Comparison of ENCODE assay signal across 20 cellular contexts in genomic region chr15:61749169-61749568, GRCh38.
DNase-seq lines count a peak whose midpoint lies in the region; ATAC-seq and TF ChIP-seq lines count a peak whose summit lies in the region.
"Had no signal": no experiment of that assay in that cellular context is flagged by ENCODE, and none has a peak within 500 bp of the region (broad histone marks: within the 10 kb centered on the region; RNA-seq: fewer than 3 reads in every experiment).

No MANE protein-coding gene starts in this region.

- no peak for TF ChIP-seq RAD21 in SK-N-SH (IDR thresholded peaks at IDR 0.05; ENCODE audit: low read length)

- TF ChIP-seq CTCF in SK-N-SH (IDR thresholded peaks at IDR 0.05), result no peak
- no peak for TF ChIP-seq CTCF in RWPE2 (IDR thresholded peaks at IDR 0.05; ENCODE audit: poor library complexity, severe bottlenecking)

- no peak overlapping the region for H3K4me2 ChIP-seq in SK-N-SH

- H3K27me3 ChIP-seq in SK-N-SH (ENCODE audit: insufficient read depth) (0 out of 2 replicates have a peak, but pooled peaks cover 6% of the 10 kb centered on the region), RWPE2 (ENCODE audit: insufficient read depth, poor library complexity, severe bottlenecking) (no peaks in the 10 kb centered on the region)
- H3K27me3 ChIP-seq: ovary, sigmoid colon, tibial nerve had no signal

- no peak for TF ChIP-seq EP300 in SK-N-SH (IDR thresholded peaks at IDR 0.05; ENCODE audit: borderline replicate concordance in 1 of 2, low read depth in 1 of 2, low read length in 1 of 2)

- no peaks in the 10 kb centered on the region for H3K36me3 Mint-ChIP-seq in stimulated activated memory B cell treated with anti-CD40 and anti-IgM and Interleukin-4, amounts not matched to agents 10 μg/mL and 1 μg/mL and 100 μg/mL, for 72 hours
- H3K36me3 Mint-ChIP-seq: activated naive CD8-positive, alpha-beta T cell treated with anti-CD3 and anti-CD28 coated beads for 36 hours; naive thymus-derived CD4-positive, alpha-beta T cell had no signal

- H3K9ac ChIP-seq in SK-N-SH, result no peak overlapping the region

- no peaks in the 10 kb centered on the region for H3K9me3 ChIP-seq in SK-N-SH
- no peaks in the 10 kb centered on the region for H3K9me3 ChIP-seq in RWPE2 (ENCODE audit: severe bottlenecking)
- H3K9me3 ChIP-seq: ovary, sigmoid colon, tibial nerve had no signal

- POLR2A ChIA-PET in SK-N-SH (lab: Yijun Ruan, JAX), result no interaction called here

- no peaks in the 10 kb centered on the region for H3K36me3 ChIP-seq in SK-N-SH (replicated peaks in 1 of 2; ENCODE audit: control insufficient read depth in 1 of 2, insufficient read depth in 2 of 2, low read length in 1 of 2)
- no peaks in the 10 kb centered on the region for H3K36me3 ChIP-seq in RWPE2 (ENCODE audit: low read depth)
- H3K36me3 ChIP-seq: ovary, sigmoid colon, tibial nerve had no signal

- H4K20me1 ChIP-seq in SK-N-SH (ENCODE audit: insufficient read depth), result no peaks in the 10 kb centered on the region

- H3F3A ChIP-seq in SK-N-SH (replicated peaks; ENCODE audit: insufficient read depth), result no peaks in the 10 kb centered on the region

- H3K79me2 ChIP-seq in SK-N-SH (ENCODE audit: insufficient read depth), result no peaks in the 10 kb centered on the region

- peaks cover 14% of the 10 kb centered on the region for H3K27me3 Mint-ChIP-seq in stimulated activated memory B cell treated with anti-CD40 and anti-IgM and Interleukin-4, amounts not matched to agents 10 μg/mL and 1 μg/mL and 100 μg/mL, for 72 hours

- DNase-seq in SK-N-SH (no peak), RWPE2 (ENCODE audit: low spot score) (peak; percentile 91), fibroblast of the conjunctiva (ENCODE audit: low read depth) (peak; percentile 30), left cardiac atrium (no peak), posterior vena cava (ENCODE audit: low spot score) (no peak)
- DNase-seq: 8988T; activated CD4-positive, alpha-beta T cell treated with anti-CD3 and anti-CD28 coated beads for 1 hour; activated naive CD8-positive, alpha-beta T cell treated with anti-CD3 and anti-CD28 coated beads for 36 hours; C1 segment of cervical spinal cord; hippocampal formation; naive thymus-derived CD4-positive, alpha-beta T cell; NCI-H526; ovary; sigmoid colon; stimulated activated naive CD8-positive, alpha-beta T cell treated with anti-CD3 and anti-CD28 coated beads, Interleukin-15, Interleukin-2, amounts not matched to agents 100 U/mL and 50 U/mL, for 24 hours had no signal

- H3K27ac Mint-ChIP-seq in stimulated activated memory B cell treated with anti-CD40 and anti-IgM and Interleukin-4, amounts not matched to agents 10 μg/mL and 1 μg/mL and 100 μg/mL, for 72 hours, result no peak overlapping the region
- H3K27ac Mint-ChIP-seq: activated naive CD8-positive, alpha-beta T cell treated with anti-CD3 and anti-CD28 coated beads for 36 hours; activated T-helper 1 cell treated with anti-CD3 and anti-CD28 coated beads, Interleukin-12 subunit alpha, Interleukin-12 subunit beta, Interleukin-2, Interleukin-4 antibody, amounts not matched to agents 30 ng/mL and 10 ng/mL and 1 ng/mL, durations not matched to agents 14 hours and 24 hours and 36 hours; naive thymus-derived CD4-positive, alpha-beta T cell had no signal

- H3K9me3 Mint-ChIP-seq in stimulated activated memory B cell treated with anti-CD40 and anti-IgM and Interleukin-4, amounts not matched to agents 10 μg/mL and 1 μg/mL and 100 μg/mL, for 72 hours, result no peaks in the 10 kb centered on the region
- H3K9me3 Mint-ChIP-seq: activated naive CD8-positive, alpha-beta T cell treated with anti-CD3 and anti-CD28 coated beads for 36 hours; activated T-helper 1 cell treated with anti-CD3 and anti-CD28 coated beads, Interleukin-12 subunit alpha, Interleukin-12 subunit beta, Interleukin-2, Interleukin-4 antibody, amounts not matched to agents 30 ng/mL and 10 ng/mL and 1 ng/mL, durations not matched to agents 14 hours and 24 hours and 36 hours; naive thymus-derived CD4-positive, alpha-beta T cell had no signal

- H3K4me1 ChIP-seq in SK-N-SH (ENCODE audit: control insufficient read depth in 1 of 2, insufficient read depth in 2 of 2, low read depth in 1 of 2, low read length in 1 of 2) (peaks cover 0 to 9% of the 10 kb centered on the region in 2 experiments; a peak in 2 of 4 replicates), RWPE2 (ENCODE audit: insufficient read depth, poor library complexity, severe bottlenecking) (peaks cover 36% of the 10 kb centered on the region)
- H3K4me1 ChIP-seq: sigmoid colon, tibial nerve had no signal

- H3K27ac ChIP-seq in SK-N-SH (ENCODE audit: low read depth in 2 of 2, low read length in 1 of 2) (no peak overlapping the region), RWPE2 (ENCODE audit: poor library complexity, severe bottlenecking) (peak overlapping the region; percentile 91)
- H3K27ac ChIP-seq: ovary, sigmoid colon, tibial nerve had no signal

- CTCF ChIA-PET in SK-N-SH (lab: Yijun Ruan, JAX), result interaction anchor here (1.2 kb wide), 1 partner anchor 10 kb away, joined by 4 read pairs; no protein-coding TSS in a partner anchor

- H3K4me3 ChIP-seq in SK-N-SH (ENCODE audit: low read depth in 2 of 2, low read length in 1 of 2) (no peak overlapping the region), RWPE2 (ENCODE audit: severe bottlenecking) (no peak overlapping the region)
- H3K4me3 ChIP-seq: ovary, sigmoid colon, tibial nerve had no signal

- intact Hi-C loops in left cardiac atrium (cut with DNase I), result no loop called here
- intact Hi-C loops in posterior vena cava (cut with DNase I), result no loop called here

- no peak overlapping the region for H3K4me3 Mint-ChIP-seq in stimulated activated memory B cell treated with anti-CD40 and anti-IgM and Interleukin-4, amounts not matched to agents 10 μg/mL and 1 μg/mL and 100 μg/mL, for 72 hours
- H3K4me3 Mint-ChIP-seq: activated naive CD8-positive, alpha-beta T cell treated with anti-CD3 and anti-CD28 coated beads for 36 hours; activated T-helper 1 cell treated with anti-CD3 and anti-CD28 coated beads, Interleukin-12 subunit alpha, Interleukin-12 subunit beta, Interleukin-2, Interleukin-4 antibody, amounts not matched to agents 30 ng/mL and 10 ng/mL and 1 ng/mL, durations not matched to agents 14 hours and 24 hours and 36 hours; naive thymus-derived CD4-positive, alpha-beta T cell had no signal

- no peaks in the 10 kb centered on the region for H3K4me1 Mint-ChIP-seq in stimulated activated memory B cell treated with anti-CD40 and anti-IgM and Interleukin-4, amounts not matched to agents 10 μg/mL and 1 μg/mL and 100 μg/mL, for 72 hours
- H3K4me1 Mint-ChIP-seq: activated naive CD8-positive, alpha-beta T cell treated with anti-CD3 and anti-CD28 coated beads for 36 hours; naive thymus-derived CD4-positive, alpha-beta T cell had no signal

- no peaks in the 10 kb centered on the region for H3K9me2 ChIP-seq in SK-N-SH

- WGBS in SK-N-SH (ENCODE audit: low lambda C conversion rate), result 55% methylated on average over 7 of the region's 7 CpGs

- ATAC-seq in SK-N-SH treated with all-trans-retinoic acid at 6 μM for 48 hours (peak; percentile 55; the same call in 2 of the 3 replicates), RWPE2 (ENCODE audit: low read depth) (peak; percentile 84), left cardiac atrium (no peak), GM18502 (IDR thresholded peaks at IDR 0.05; ENCODE audit: poor library complexity, unreplicated experiment) (no peak)
- no peak for ATAC-seq in stimulated activated memory B cell treated with anti-CD40 and anti-IgM and Interleukin-4, amounts not matched to agents 10 μg/mL and 1 μg/mL and 100 μg/mL, for 72 hours
- ATAC-seq: naive thymus-derived CD4-positive, alpha-beta T cell; stimulated activated naive CD8-positive, alpha-beta T cell treated with anti-CD3 and anti-CD28 coated beads, Interleukin-15, Interleukin-2, amounts not matched to agents 100 U/mL and 50 U/mL, for 24 hours had no signal

- H2AFZ ChIP-seq in SK-N-SH (ENCODE audit: low read depth), result no peak overlapping the region

TF ChIP-seq in SK-N-SH treated with all-trans-retinoic acid at 6 μM for 48 hours, 23 proteins besides CTCF, POLR2A, EP300 and RAD21 (continues in another document):
- no peak for TF ChIP-seq TCF4 (CRISPR knock-in tag; IDR thresholded peaks at IDR 0.05; ENCODE audit: borderline replicate concordance)
- TF ChIP-seq CSDC2 (CRISPR knock-in tag; IDR thresholded peaks at IDR 0.05), result no peak
- no peak for TF ChIP-seq ESRRG (CRISPR knock-in tag; IDR thresholded peaks at IDR 0.05)
- TF ChIP-seq BACH2 (CRISPR knock-in tag; IDR thresholded peaks at IDR 0.05; ENCODE audit: borderline replicate concordance), result no peak

TF ChIP-seq in SK-N-SH, 30 proteins besides CTCF, POLR2A, EP300 and RAD21 (continues in another document):
- TF ChIP-seq, protein P1, sequence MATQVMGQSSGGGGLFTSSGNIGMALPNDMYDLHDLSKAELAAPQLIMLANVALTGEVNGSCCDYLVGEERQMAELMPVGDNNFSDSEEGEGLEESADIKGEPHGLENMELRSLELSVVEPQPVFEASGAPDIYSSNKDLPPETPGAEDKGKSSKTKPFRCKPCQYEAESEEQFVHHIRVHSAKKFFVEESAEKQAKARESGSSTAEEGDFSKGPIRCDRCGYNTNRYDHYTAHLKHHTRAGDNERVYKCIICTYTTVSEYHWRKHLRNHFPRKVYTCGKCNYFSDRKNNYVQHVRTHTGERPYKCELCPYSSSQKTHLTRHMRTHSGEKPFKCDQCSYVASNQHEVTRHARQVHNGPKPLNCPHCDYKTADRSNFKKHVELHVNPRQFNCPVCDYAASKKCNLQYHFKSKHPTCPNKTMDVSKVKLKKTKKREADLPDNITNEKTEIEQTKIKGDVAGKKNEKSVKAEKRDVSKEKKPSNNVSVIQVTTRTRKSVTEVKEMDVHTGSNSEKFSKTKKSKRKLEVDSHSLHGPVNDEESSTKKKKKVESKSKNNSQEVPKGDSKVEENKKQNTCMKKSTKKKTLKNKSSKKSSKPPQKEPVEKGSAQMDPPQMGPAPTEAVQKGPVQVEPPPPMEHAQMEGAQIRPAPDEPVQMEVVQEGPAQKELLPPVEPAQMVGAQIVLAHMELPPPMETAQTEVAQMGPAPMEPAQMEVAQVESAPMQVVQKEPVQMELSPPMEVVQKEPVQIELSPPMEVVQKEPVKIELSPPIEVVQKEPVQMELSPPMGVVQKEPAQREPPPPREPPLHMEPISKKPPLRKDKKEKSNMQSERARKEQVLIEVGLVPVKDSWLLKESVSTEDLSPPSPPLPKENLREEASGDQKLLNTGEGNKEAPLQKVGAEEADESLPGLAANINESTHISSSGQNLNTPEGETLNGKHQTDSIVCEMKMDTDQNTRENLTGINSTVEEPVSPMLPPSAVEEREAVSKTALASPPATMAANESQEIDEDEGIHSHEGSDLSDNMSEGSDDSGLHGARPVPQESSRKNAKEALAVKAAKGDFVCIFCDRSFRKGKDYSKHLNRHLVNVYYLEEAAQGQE (IDR thresholded peaks at IDR 0.05; ENCODE audit: low read depth, low read length), result no peak
- no peak for TF ChIP-seq RXRA (IDR thresholded peaks at IDR 0.05; ENCODE audit: borderline replicate concordance, low read depth)

Comparison
In these comparisons a context has a peak if more than half of its experiments do, and no peak if none do; other contexts are left out.
1. ATAC-seq: peak in SK-N-SH treated with all-trans-retinoic acid at 6 μM for 48 hours (single experiment) and RWPE2 (single experiment); none in left cardiac atrium (0 of 2), GM18502 (single experiment) and stimulated activated memory B cell treated with anti-CD40 and anti-IgM and Interleukin-4, amounts not matched to agents 10 μg/mL and 1 μg/mL and 100 μg/mL, for 72 hours (single experiment).
2. DNase-seq: peak in RWPE2 (single experiment) and fibroblast of the conjunctiva (single experiment); none in SK-N-SH (single experiment), left cardiac atrium (single experiment) and posterior vena cava (single experiment).